In genomic region chr11:34180045-34180813, GRCh38 we compare ENCODE assay signal across 20 cellular contexts.
DNase-seq lines count a peak whose midpoint lies in the region; ATAC-seq and TF ChIP-seq lines count a peak whose summit lies in the region.
"Had no signal": no experiment of that assay in that cellular context is flagged by ENCODE, and none has a peak within 500 bp of the region (broad histone marks: within the 10 kb centered on the region; RNA-seq: fewer than 3 reads in every experiment).

No MANE protein-coding gene starts in this region.

- intact Hi-C loops in activated CD4-positive, alpha-beta T cell treated with anti-CD3 and anti-CD28 coated beads for 36 hours (cut with DNase I, micrococcal nuclease): no loop called here

- H3K4me1 Mint-ChIP-seq in activated CD4-positive, alpha-beta T cell treated with anti-CD3 and anti-CD28 coated beads for 36 hours: peaks cover 7% of the 10 kb centered on the region
- H3K4me1 Mint-ChIP-seq in type B pancreatic cell (ENCODE audit: unreplicated experiment): peaks cover 25% of the 10 kb centered on the region

- DNase-seq in activated CD4-positive, alpha-beta T cell treated with anti-CD3 and anti-CD28 coated beads for 36 hours: no peak
- no peak for DNase-seq in activated CD4-positive, alpha-beta T cell treated with anti-CD3 and anti-CD28 coated beads for 4 hours
- DNase-seq in GM13977 (ENCODE audit: low spot score) (peak; percentile 62), globus pallidus (ENCODE audit: low spot score) (peak; percentile 17), type B pancreatic cell (ENCODE audit: extremely low spot score, unreplicated experiment) (no peak)
- no peak for DNase-seq in stimulated activated CD4-positive, alpha-beta T cell treated with anti-CD3 and anti-CD28 coated beads, Interleukin-2, amount 100 ng/mL, for 24 hours
- DNase-seq: activated naive CD4-positive, alpha-beta T cell treated with anti-CD3 and anti-CD28 coated beads, Interleukin-2, amount 10 ng/mL, durations not matched to agents 7 days and 5 days; effector memory CD4-positive, alpha-beta T cell; NCI-H1105 treated with DMSO at 0.1 percent for 48 hours; NCI-H2107; NCI-H526 treated with DMSO at 0.1 percent for 48 hours; OCI-M1; stimulated activated CD4-positive, alpha-beta T cell treated with anti-CD3 and anti-CD28 coated beads, Interleukin-4, amount 100 ng/mL, for 1 hour; T-helper 17 cell had no signal

- H3K9me3 Mint-ChIP-seq in activated CD4-positive, alpha-beta T cell treated with anti-CD3 and anti-CD28 coated beads for 36 hours (ENCODE audit: low read depth): no peaks in the 10 kb centered on the region
- H3K9me3 Mint-ChIP-seq in type B pancreatic cell: no peaks in the 10 kb centered on the region
- H3K9me3 Mint-ChIP-seq: activated naive CD4-positive, alpha-beta T cell treated with anti-CD3 and anti-CD28 coated beads, Interleukin-2, amount 10 ng/mL, durations not matched to agents 7 days and 5 days; neural crest cell had no signal

- H3K4me3 Mint-ChIP-seq in activated CD4-positive, alpha-beta T cell treated with anti-CD3 and anti-CD28 coated beads for 36 hours: no peak overlapping the region
- no peak overlapping the region for H3K4me3 Mint-ChIP-seq in type B pancreatic cell
- H3K4me3 Mint-ChIP-seq: activated naive CD4-positive, alpha-beta T cell treated with anti-CD3 and anti-CD28 coated beads, Interleukin-2, amount 10 ng/mL, durations not matched to agents 7 days and 5 days; neural crest cell; T-helper 17 cell had no signal

- H3K36me3 Mint-ChIP-seq in activated CD4-positive, alpha-beta T cell treated with anti-CD3 and anti-CD28 coated beads for 36 hours (ENCODE audit: low read depth): no peaks in the 10 kb centered on the region
- no peaks in the 10 kb centered on the region for H3K36me3 Mint-ChIP-seq in type B pancreatic cell
- H3K36me3 Mint-ChIP-seq: activated naive CD4-positive, alpha-beta T cell treated with anti-CD3 and anti-CD28 coated beads, Interleukin-2, amount 10 ng/mL, durations not matched to agents 7 days and 5 days had no signal

- peaks cover 2% of the 10 kb centered on the region for H3K27me3 Mint-ChIP-seq in activated CD4-positive, alpha-beta T cell treated with anti-CD3 and anti-CD28 coated beads for 36 hours
- H3K27me3 Mint-ChIP-seq in type B pancreatic cell: peaks cover 3% of the 10 kb centered on the region

- in situ Hi-C loops in GM13977 (cut with MboI; ENCODE audit: low pct_unique_long_range_greater_than_20kb, low sequenced_read_pairs, unreplicated experiment): loop anchor here (25.0 kb wide), 1 partner anchor 282 kb away; no protein-coding TSS in a partner anchor

- no peak overlapping the region for H3K27ac Mint-ChIP-seq in activated CD4-positive, alpha-beta T cell treated with anti-CD3 and anti-CD28 coated beads for 36 hours
- no peak overlapping the region for H3K27ac Mint-ChIP-seq in type B pancreatic cell
- H3K27ac Mint-ChIP-seq: activated naive CD4-positive, alpha-beta T cell treated with anti-CD3 and anti-CD28 coated beads, Interleukin-2, amount 10 ng/mL, durations not matched to agents 7 days and 5 days; T-helper 17 cell had no signal

- POLR2A ChIA-PET in activated CD4-positive, alpha-beta T cell treated with anti-CD3 and anti-CD28 coated beads for 36 hours (lab: Charles Lee): no interaction called here

- peak; percentile 58 for ATAC-seq in activated CD4-positive, alpha-beta T cell treated with anti-CD3 and anti-CD28 coated beads for 36 hours
- ATAC-seq in HG02852 (IDR thresholded peaks at IDR 0.05; ENCODE audit: unreplicated experiment): peak; percentile 46
- ATAC-seq in HG03097 (IDR thresholded peaks at IDR 0.05; ENCODE audit: low FRiP score, unreplicated experiment): no peak
- ATAC-seq: activated CD4-positive, CD25-positive, alpha-beta regulatory T cell treated with anti-CD3 and anti-CD28 coated beads, Interleukin-2, amount 50 U/mL, for 24 hours; left lobe of liver; psoas muscle; T-helper 17 cell had no signal

- CTCF ChIA-PET in activated CD4-positive, alpha-beta T cell treated with anti-CD3 and anti-CD28 coated beads for 36 hours (lab: Charles Lee): interaction anchor here (0.5 to 2.4 kb wide), 9 partner anchors 11 to 288 kb away, joined by 3 to 8 read pairs (median 3); partner anchors contain the start of gene ABTB2

- TF ChIP-seq CTCF in GM13977 (IDR thresholded peaks at IDR 0.05; ENCODE audit: extremely low read depth, insufficient read depth, missing control alignments) (no peak), type B pancreatic cell (conservative IDR thresholded peaks at IDR 0.05) (no peak)

Comparison
In these comparisons a context has a peak if more than half of its experiments do, and no peak if none do; other contexts are left out.
1. DNase-seq: peak in GM13977 (single experiment) and globus pallidus (single experiment); none in activated CD4-positive, alpha-beta T cell treated with anti-CD3 and anti-CD28 coated beads for 36 hours (single experiment), activated CD4-positive, alpha-beta T cell treated with anti-CD3 and anti-CD28 coated beads for 4 hours (0 of 2), type B pancreatic cell (single experiment) and stimulated activated CD4-positive, alpha-beta T cell treated with anti-CD3 and anti-CD28 coated beads, Interleukin-2, amount 100 ng/mL, for 24 hours (0 of 2).